ENCODE assay signal across 8 cellular contexts in genomic region chr5:90866333-90866732, GRCh38.
DNase-seq lines count a peak whose midpoint lies in the region; ATAC-seq, FAIRE-seq and TF ChIP-seq lines count a peak whose summit lies in the region.

No MANE protein-coding gene starts in this region.

- no peak overlapping the region for H3K4me3 ChIP-seq in endothelial cell of umbilical vein (replicated peaks in 1 of 3; ENCODE audit: insufficient read depth in 1 of 3, low read depth in 1 of 3, low read length in 3 of 3)

- peak; percentile 21 for FAIRE-seq in endothelial cell of umbilical vein (lab: Jason Lieb, UNC)

- peak; percentile 25 to 38 for DNase-seq in NCI-H2081 (lab: John Stamatoyannopoulos, UW)
- no peak for DNase-seq in NCI-H2081 treated with DMSO at 0.1 percent for 48 hours (lab: John Stamatoyannopoulos, UW)
- peak; percentile 56 for DNase-seq in HT-29 (ENCODE audit: low spot score)
- peak; percentile 71 for DNase-seq in RKO (ENCODE audit: low spot score)
- DNase-seq in endothelial cell of umbilical vein (ENCODE audit: low read depth, low spot score), result peak; percentile 71
- no peak for DNase-seq in neural crest cell (ENCODE audit: low read depth, low spot score)
- no peak for DNase-seq in mucosa of gallbladder (ENCODE audit: low spot score)

- no peaks in the 10 kb centered on the region for H3K27me3 ChIP-seq in endothelial cell of umbilical vein (ENCODE audit: control insufficient read depth in 2 of 2, insufficient read depth in 2 of 2, low read length in 2 of 2)

- H3K4me1 Mint-ChIP-seq in neural crest cell, result peaks cover 3% of the 10 kb centered on the region

- no peaks in the 10 kb centered on the region for H3K27me3 Mint-ChIP-seq in neural crest cell (ENCODE audit: low read depth)

- intact Hi-C loops in endothelial cell of umbilical vein (cut with micrococcal nuclease), result loop anchor here (1.0 to 2.0 kb wide), 5 partner anchors 66 to 553 kb away; no protein-coding TSS in a partner anchor

- BruUV-seq in endothelial cell of umbilical vein (replicated peaks; lab: Mats Ljungman, UMichigan), result no TSS peak

- TF ChIP-seq CTCF in endothelial cell of umbilical vein (IDR thresholded peaks at IDR 0.05; ENCODE audit: extremely low read depth in 1 of 2, insufficient read depth in 1 of 2, low read depth in 1 of 2, low read length in 2 of 2) (peak; percentile 4 to 5), neural crest cell (conservative IDR thresholded peaks at IDR 0.05) (peak; percentile 69)

- no peak overlapping the region for H3K9ac ChIP-seq in endothelial cell of umbilical vein (replicated peaks; ENCODE audit: extremely low read depth, insufficient read depth, low read length)

- POLR2A ChIA-PET in endothelial cell of umbilical vein (lab: Charles Lee), result no interaction called here

- dilution Hi-C loops in endothelial cell of umbilical vein (cut with MboI; ENCODE audit: extremely low pct_ligation_motif_present, low sequenced_read_pairs), result no loop called here

- H3K9me1 ChIP-seq in endothelial cell of umbilical vein (replicated peaks; ENCODE audit: control insufficient read depth, extremely low read depth, insufficient read depth, low read length), result no peaks in the 10 kb centered on the region

- no peak overlapping the region for H3K27ac Mint-ChIP-seq in neural crest cell (ENCODE audit: unreplicated experiment)

- no peaks in the 10 kb centered on the region for H3K4me1 ChIP-seq in endothelial cell of umbilical vein (ENCODE audit: control insufficient read depth, extremely low read depth, insufficient read depth, low read length)

- H3K4me3 Mint-ChIP-seq in neural crest cell, result no peak overlapping the region

- no peaks in the 10 kb centered on the region for H3K79me2 ChIP-seq in endothelial cell of umbilical vein (ENCODE audit: control insufficient read depth, insufficient read depth, low read length)

- no peaks in the 10 kb centered on the region for H3K36me3 ChIP-seq in endothelial cell of umbilical vein (ENCODE audit: control insufficient read depth in 2 of 2, extremely low read depth in 1 of 2, insufficient read depth in 2 of 2, low read length in 2 of 2)

- H4K20me1 ChIP-seq in endothelial cell of umbilical vein (replicated peaks; ENCODE audit: control insufficient read depth, extremely low read depth, insufficient read depth, low read length), result no peaks in the 10 kb centered on the region

- CTCF ChIA-PET in endothelial cell of umbilical vein (lab: Charles Lee), result interaction anchor here (0.6 to 10.0 kb wide), 29 partner anchors 10 to 776 kb away, joined by 3 to 287 read pairs (median 6); partner anchors contain the start of gene ARRDC3

- H3K9me3 ChIP-seq in endothelial cell of umbilical vein (replicated peaks; ENCODE audit: control insufficient read depth, insufficient read depth, low read length), result no peaks in the 10 kb centered on the region

- H3K36me3 Mint-ChIP-seq in neural crest cell (ENCODE audit: low read depth), result no peaks in the 10 kb centered on the region

- ATAC-seq in HG02571 (IDR thresholded peaks at IDR 0.05; ENCODE audit: unreplicated experiment), result no peak

- H2AFZ ChIP-seq in endothelial cell of umbilical vein (ENCODE audit: low read depth, low read length), result peak overlapping the region; percentile 53

- no peak for TF ChIP-seq POLR2A in endothelial cell of umbilical vein (IDR thresholded peaks at IDR 0.05; ENCODE audit: low read depth, low read length)

- H3K27ac ChIP-seq in endothelial cell of umbilical vein (ENCODE audit: insufficient read depth, low read depth, low read length), result no peak overlapping the region

- H3K4me2 ChIP-seq in endothelial cell of umbilical vein (ENCODE audit: insufficient read depth, low read length), result peak overlapping the region; percentile 37

- no peaks in the 10 kb centered on the region for H3K9me3 Mint-ChIP-seq in neural crest cell

TF ChIP-seq in endothelial cell of umbilical vein, 7 proteins besides CTCF, POLR2A, EP300 and RAD21:
- TF ChIP-seq MYC (IDR thresholded peaks at IDR 0.05; ENCODE audit: low read depth, low read length), result no peak
- TF ChIP-seq EZH2 (IDR thresholded peaks at IDR 0.05; ENCODE audit: borderline replicate concordance, low read depth, low read length, severe bottlenecking), result no peak
- no peak for TF ChIP-seq JUN (IDR thresholded peaks at IDR 0.05; ENCODE audit: borderline replicate concordance, insufficient read depth, insufficient read length, low read depth)
- TF ChIP-seq GATA2 (IDR thresholded peaks at IDR 0.05; ENCODE audit: insufficient read depth, insufficient read length, low read depth, low read length), result no peak
- TF ChIP-seq FOS (IDR thresholded peaks at IDR 0.05; ENCODE audit: borderline replicate concordance, insufficient read depth, low read length), result no peak
- TF ChIP-seq MAX (IDR thresholded peaks at IDR 0.05; ENCODE audit: insufficient read depth, insufficient read length), result no peak
- no peak for TF ChIP-seq POLR2AphosphoS5 (IDR thresholded peaks at IDR 0.05; ENCODE audit: insufficient read depth, low read depth, low read length)

Comparison
In these comparisons a context has a peak if more than half of its experiments do, and no peak if none do; other contexts are left out.
1. DNase-seq: peak in NCI-H2081 (2 of 2), HT-29 (single experiment), RKO (single experiment) and endothelial cell of umbilical vein (single experiment); none in NCI-H2081 treated with DMSO at 0.1 percent for 48 hours (single experiment), neural crest cell (single experiment) and mucosa of gallbladder (single experiment).